Comparison of ENCODE assay signal across 7 cellular contexts in the genomic region with DNA sequence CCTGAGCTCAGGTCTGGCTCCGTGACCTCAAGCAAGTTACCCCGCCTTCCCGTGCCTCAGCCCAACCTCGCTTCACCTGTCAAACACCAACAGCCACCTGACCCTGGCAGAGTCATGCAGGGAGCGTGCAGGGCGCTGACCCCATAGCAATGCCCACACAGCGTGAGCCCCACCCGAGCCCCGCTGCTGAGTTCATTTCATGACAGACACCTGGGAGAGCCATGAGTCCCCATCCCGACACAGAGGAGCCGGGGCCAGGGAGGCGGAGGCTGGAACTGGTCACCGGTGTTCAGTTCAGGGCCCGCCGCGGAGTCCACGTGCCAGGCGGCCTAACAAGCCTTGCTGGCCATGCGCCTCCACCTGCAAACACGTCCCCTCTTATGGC. TPM values are rescaled to one million over a fixed set of nuclear protein-coding genes. Genes with fewer than 3 reads are reported as not detected.
"Had no signal": no experiment of that assay in that cellular context is flagged by ENCODE, and none has a peak within 500 bp of the region (broad histone marks: within the 10 kb centered on the region; RNA-seq: fewer than 3 reads in every experiment).

No MANE protein-coding gene starts in this region.

- H3K27ac ChIP-seq: GM23248 had no signal

- H3K4me3 ChIP-seq: GM23248, K562 had no signal

- H3K9ac ChIP-seq: GM23248 had no signal

- ATAC-seq: K562 had no signal

- DNase-seq: GM23248, GOT3, H7, HCEC 1CT, IMR-90 had no signal

- H2AFZ ChIP-seq: GM23248 had no signal

RNA-seq across cellular contexts. Expression of a gene that starts 18.1 kb away (rescaled TPM):
- total RNA-seq: HT-29, K562 had no signal
- polyA plus RNA-seq: K562 had no signal
